ENCODE assay signal across 23 cellular contexts in the genomic region with DNA sequence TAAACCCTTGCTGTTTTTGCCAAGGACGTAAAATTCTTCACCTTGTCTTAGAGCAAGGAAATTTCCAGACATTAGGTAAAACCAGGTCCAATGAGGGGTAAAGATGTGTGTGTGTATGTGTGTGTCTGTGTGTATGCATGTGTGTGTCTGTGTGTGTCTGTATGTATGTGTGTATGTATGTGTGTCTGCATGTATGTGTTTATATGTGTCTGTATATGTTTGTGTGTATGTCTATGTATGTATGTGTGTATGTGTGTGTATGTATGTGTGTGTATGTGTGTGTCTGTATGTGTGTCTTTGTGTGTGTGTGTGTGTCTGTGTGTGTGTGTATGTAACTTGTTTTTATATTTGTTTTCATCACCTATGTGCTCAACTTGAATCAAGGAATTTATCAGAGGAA.
DNase-seq lines count a peak whose midpoint lies in the region; ATAC-seq, FAIRE-seq and TF ChIP-seq lines count a peak whose summit lies in the region.
"Had no signal": no experiment of that assay in that cellular context is flagged by ENCODE, and none has a peak within 500 bp of the region (broad histone marks: within the 10 kb centered on the region; RNA-seq: fewer than 3 reads in every experiment).

No MANE protein-coding gene starts in this region.

- BruUV-seq in HepG2 (replicated peaks; lab: Mats Ljungman, UMichigan), result no TSS peak
- BruUV-seq in K562 (replicated peaks; lab: Mats Ljungman, UMichigan), result no TSS peak

- peaks cover 20% of the 10 kb centered on the region for H3K4me1 Mint-ChIP-seq in neural progenitor cell
- H3K4me1 Mint-ChIP-seq: CD14-positive monocyte; CD8-positive, alpha-beta memory T cell had no signal

- intact Hi-C loops in HepG2 (cut with micrococcal nuclease; ENCODE audit: unreplicated experiment) (no loop called here), right lobe of liver (cut with DNase I) (no loop called here), K562 (cut with micrococcal nuclease) (no loop called here)

- WGBS in HepG2 (ENCODE audit: low lambda C conversion rate), result 36% methylated on average over 1 of the region's 1 CpG
- WGBS in right lobe of liver (ENCODE audit: insufficient coverage, low coverage, low lambda C conversion rate, missing lambda C conversion rate), result 90% methylated on average over 1 of the region's 1 CpG
- 0% methylated on average over 1 of the region's 1 CpG for WGBS in K562 (ENCODE audit: insufficient coverage, low coverage, missing lambda C conversion rate)

- in situ Hi-C loops in HepG2 (cut with HindIII; ENCODE audit: extremely low pct_ligation_motif_present, low pct_unique_long_range_greater_than_20kb) (no loop called here), K562 (cut with MboI) (no loop called here)

- no peaks in the 10 kb centered on the region for H3K79me2 ChIP-seq in HepG2 (ENCODE audit: insufficient read depth, low read length)
- H3K79me2 ChIP-seq in K562 (ENCODE audit: control insufficient read depth, insufficient read depth, low read length), result no peaks in the 10 kb centered on the region
- H3K79me2 ChIP-seq in neural progenitor cell (ENCODE audit: low read depth), result no peaks in the 10 kb centered on the region

- H3F3A ChIP-seq in neural progenitor cell (ENCODE audit: low read depth), result no peaks in the 10 kb centered on the region

- TF ChIP-seq RAD21 in HepG2 (CRISPR knock-in tag; IDR thresholded peaks at IDR 0.05), result no peak
- no peak for TF ChIP-seq RAD21 in K562 (CRISPR knock-in tag; conservative IDR thresholded peaks at IDR 0.05 in 1 of 2, IDR thresholded peaks at IDR 0.05 in 1 of 2)

- POLR2A ChIA-PET in HepG2 (lab: Yijun Ruan, JAX) (no interaction called here), K562 (lab: Yijun Ruan, JAX) (no interaction called here)

- TF ChIP-seq CTCF in HepG2 (CRISPR knock-in tag; IDR thresholded peaks at IDR 0.05) (no peak), right lobe of liver (IDR thresholded peaks at IDR 0.05) (no peak), K562 (IDR thresholded peaks at IDR 0.05 in 2 of 3, conservative IDR thresholded peaks at IDR 0.05 in 1 of 3; ENCODE audit: insufficient read depth in 2 of 3, low read depth in 1 of 3, low read length in 3 of 3) (no peak), neural progenitor cell (IDR thresholded peaks at IDR 0.05) (no peak)

- TF ChIP-seq POLR2A in HepG2 (IDR thresholded peaks at IDR 0.05; ENCODE audit: insufficient read depth in 1 of 2, low read depth in 2 of 2, low read length in 2 of 2) (no peak), right lobe of liver (IDR thresholded peaks at IDR 0.05) (no peak), K562 (conservative IDR thresholded peaks at IDR 0.05) (no peak)

- FAIRE-seq in HepG2 (lab: Jason Lieb, UNC), result peak; percentile 49
- FAIRE-seq in K562 (lab: Jason Lieb, UNC), result no peak
- FAIRE-seq: A204.1, D721Med, GM12892, H54 had no signal

- H3K27ac Mint-ChIP-seq in neural progenitor cell, result peak overlapping the region; percentile 47
- H3K27ac Mint-ChIP-seq: CD14-positive monocyte; CD4-positive, alpha-beta T cell; CD8-positive, alpha-beta memory T cell; GM23338 had no signal

- H3K4me2 ChIP-seq in HepG2 (ENCODE audit: low read depth, low read length) (no peak overlapping the region), K562 (ENCODE audit: insufficient read depth, low read length) (no peak overlapping the region), neural progenitor cell (no peak overlapping the region)
- H3K4me2 ChIP-seq: BLaER1 treated with 17β-estradiol and CSF1 and Interleukin-3, amounts not matched to agents 10 nM and 100 nM; GM23338 had no signal

- no peak overlapping the region for H2AFZ ChIP-seq in HepG2 (ENCODE audit: low read length)
- H2AFZ ChIP-seq in K562 (ENCODE audit: low read depth, low read length), result no peak overlapping the region
- H2AFZ ChIP-seq in neural progenitor cell (replicated peaks), result no peak overlapping the region
- H2AFZ ChIP-seq: GM23338 had no signal

- H3K4me3 ChIP-seq in HepG2 (replicated peaks in 1 of 3; ENCODE audit: insufficient read depth in 1 of 3, low read depth in 2 of 3, low read length in 3 of 3), result no peak overlapping the region
- no peak overlapping the region for H3K4me3 ChIP-seq in right lobe of liver
- H3K4me3 ChIP-seq in K562, result no peak overlapping the region
- no peak overlapping the region for H3K4me3 ChIP-seq in neural progenitor cell
- H3K4me3 ChIP-seq: BLaER1 treated with 17β-estradiol and CSF1 and Interleukin-3, amounts not matched to agents 10 nM and 100 nM; GM23338; HAP-1 had no signal

- H3K9me3 Mint-ChIP-seq in neural progenitor cell, result no peaks in the 10 kb centered on the region
- H3K9me3 Mint-ChIP-seq: CD4-positive, alpha-beta T cell; CD8-positive, alpha-beta memory T cell; GM23338 had no signal

- DNase-seq in HepG2 (ENCODE audit: low spot score) (no peak), right lobe of liver (no peak), K562 (ENCODE audit: extremely low read depth in 1 of 4, low spot score in 3 of 4) (no peak), neural progenitor cell (ENCODE audit: low spot score) (no peak), SW 1271 (lab: John Stamatoyannopoulos, UW) (no peak)
- DNase-seq: AML-193; BE2C; CD4-positive, alpha-beta T cell; DMS53; DMS79 treated with DMSO at 0.1 percent for 48 hours; GF-D8 had no signal

- no peaks in the 10 kb centered on the region for H3K36me3 Mint-ChIP-seq in neural progenitor cell
- H3K36me3 Mint-ChIP-seq: CD14-positive monocyte had no signal

- H3K27me3 ChIP-seq in HepG2 (ENCODE audit: control insufficient read depth in 1 of 2, insufficient read depth in 2 of 2, low read length in 2 of 2) (peaks cover 20 to 70% of the 10 kb centered on the region in 2 experiments; a peak in 4 of 5 replicates), right lobe of liver (no peaks in the 10 kb centered on the region), K562 (ENCODE audit: control insufficient read depth in 2 of 2, insufficient read depth in 2 of 2, low read length in 2 of 2) (peaks cover 8 to 45% of the 10 kb centered on the region in 2 experiments; a peak in 4 of 5 replicates), neural progenitor cell (no peaks in the 10 kb centered on the region)
- H3K27me3 ChIP-seq: BE2C; BLaER1 treated with 17β-estradiol and CSF1 and Interleukin-3, amounts not matched to agents 10 nM and 100 nM had no signal

- ATAC-seq in HepG2 (no peak), right lobe of liver (no peak), K562 (no peak), GM21526 (IDR thresholded peaks at IDR 0.05; ENCODE audit: low FRiP score, unreplicated experiment) (no peak), GM21528 (IDR thresholded peaks at IDR 0.05; ENCODE audit: low FRiP score, unreplicated experiment) (no peak)
- ATAC-seq: GM23338 had no signal

- H3K27me3 Mint-ChIP-seq in neural progenitor cell (ENCODE audit: insufficient read depth, low read depth), result peaks cover 6% of the 10 kb centered on the region
- H3K27me3 Mint-ChIP-seq: CD4-positive, alpha-beta T cell had no signal

- H3K9me1 ChIP-seq in K562 (ENCODE audit: control insufficient read depth, insufficient read depth, low read length), result no peaks in the 10 kb centered on the region

- no peak for TF ChIP-seq EP300 in HepG2 (IDR thresholded peaks at IDR 0.05; ENCODE audit: low read depth in 2 of 2, low read length in 2 of 2)
- no peak for TF ChIP-seq EP300 in HepG2 (CRISPR knock-in tag; IDR thresholded peaks at IDR 0.05; ENCODE audit: borderline replicate concordance)
- no peak for TF ChIP-seq EP300 in K562 (IDR thresholded peaks at IDR 0.05; ENCODE audit: low read length)

- H3K9ac ChIP-seq in HepG2 (ENCODE audit: insufficient read depth, low read depth, low read length), result no peak overlapping the region
- no peak overlapping the region for H3K9ac ChIP-seq in K562 (ENCODE audit: insufficient read depth in 1 of 2, low read depth in 2 of 2, low read length in 2 of 2)
- H3K9ac ChIP-seq in neural progenitor cell, result no peak overlapping the region
- H3K9ac ChIP-seq: BLaER1 treated with 17β-estradiol and CSF1 and Interleukin-3, amounts not matched to agents 10 nM and 100 nM had no signal

- H3K4me1 ChIP-seq in HepG2 (ENCODE audit: insufficient read depth, low read length), result no peaks in the 10 kb centered on the region
- no peaks in the 10 kb centered on the region for H3K4me1 ChIP-seq in right lobe of liver
- H3K4me1 ChIP-seq in K562 (replicated peaks in 1 of 2; ENCODE audit: control insufficient read depth in 2 of 2, insufficient read depth in 2 of 2, low read length in 2 of 2), result no peaks in the 10 kb centered on the region
- H3K4me1 ChIP-seq in neural progenitor cell, result no peaks in the 10 kb centered on the region
- H3K4me1 ChIP-seq: BE2C, HAP-1 had no signal

- H4K20me1 ChIP-seq in HepG2 (ENCODE audit: insufficient read depth, low read length), result no peaks in the 10 kb centered on the region
- peaks cover 11% of the 10 kb centered on the region for H4K20me1 ChIP-seq in K562 (replicated peaks; ENCODE audit: control insufficient read depth, insufficient read depth, low read length)
- H4K20me1 ChIP-seq in neural progenitor cell (ENCODE audit: low read depth), result no peaks in the 10 kb centered on the region

- no peak overlapping the region for H3K4me3 Mint-ChIP-seq in neural progenitor cell
- H3K4me3 Mint-ChIP-seq: CD14-positive monocyte; CD4-positive, alpha-beta T cell; CD8-positive, alpha-beta memory T cell; GM23338 had no signal

- H3K9me3 ChIP-seq in HepG2 (ENCODE audit: low read length) (no peaks in the 10 kb centered on the region), right lobe of liver (no peaks in the 10 kb centered on the region), K562 (replicated peaks; ENCODE audit: control insufficient read depth, insufficient read depth, low read depth, low read length) (no peaks in the 10 kb centered on the region), neural progenitor cell (ENCODE audit: low read depth) (no peaks in the 10 kb centered on the region)
- H3K9me3 ChIP-seq: BE2C; BLaER1 treated with 17β-estradiol and CSF1 and Interleukin-3, amounts not matched to agents 10 nM and 100 nM; HAP-1 had no signal

- H3K27ac ChIP-seq in HepG2 (ENCODE audit: extremely low read length, insufficient read depth, low read length) (no peak overlapping the region), right lobe of liver (no peak overlapping the region), K562 (ENCODE audit: extremely low read depth, low read depth, low read length) (no peak overlapping the region), neural progenitor cell (no peak overlapping the region)
- H3K27ac ChIP-seq: 22Rv1; BLaER1 treated with 17β-estradiol and CSF1 and Interleukin-3, amounts not matched to agents 10 nM and 100 nM had no signal

- CTCF ChIA-PET in HepG2 (lab: Yijun Ruan, JAX; ENCODE audit: low intra/inter-chr PET ratio, low total read pairs) (no interaction called here), K562 (lab: Yijun Ruan, JAX; ENCODE audit: low intra/inter-chr PET ratio) (no interaction called here)

- H3K36me3 ChIP-seq in HepG2 (replicated peaks in 1 of 2; ENCODE audit: control insufficient read depth in 1 of 2, insufficient read depth in 2 of 2, low read length in 2 of 2), result no peaks in the 10 kb centered on the region
- H3K36me3 ChIP-seq in right lobe of liver, result no peaks in the 10 kb centered on the region
- no peaks in the 10 kb centered on the region for H3K36me3 ChIP-seq in K562 (ENCODE audit: control insufficient read depth, insufficient read depth, low read length)
- H3K36me3 ChIP-seq in neural progenitor cell, result no peaks in the 10 kb centered on the region
- H3K36me3 ChIP-seq: BE2C; BLaER1 treated with 17β-estradiol and CSF1 and Interleukin-3, amounts not matched to agents 10 nM and 100 nM; HAP-1 had no signal

TF ChIP-seq in K562, 482 proteins besides CTCF, POLR2A, EP300 and RAD21 (continues in another document):
- peak; percentile 27 for TF ChIP-seq PHF20 (IDR thresholded peaks at IDR 0.05; ENCODE audit: partially characterized antibody)
